20 cellular contexts compared by ENCODE assay signal in the genomic region with DNA sequence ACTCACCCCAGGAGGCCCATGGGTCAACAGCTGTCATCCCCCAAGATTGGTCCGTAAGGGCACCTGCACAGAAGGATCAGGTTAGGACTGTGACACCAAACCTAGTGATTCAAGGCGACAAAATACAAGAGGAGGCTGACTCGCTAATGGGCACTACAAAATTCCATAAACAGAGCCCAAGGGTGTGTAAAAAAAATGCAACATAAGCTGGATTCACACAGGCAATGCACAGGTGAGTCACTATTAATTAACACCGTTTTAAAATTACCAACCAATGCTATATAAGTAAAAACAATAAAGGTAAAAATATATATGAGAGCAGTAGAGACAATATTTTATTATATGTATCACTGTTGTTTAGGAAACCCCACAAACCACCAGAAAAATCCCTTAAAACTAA. TPM values are rescaled to one million over a fixed set of nuclear protein-coding genes. Genes with fewer than 3 reads are reported as not detected.
DNase-seq lines count a peak whose midpoint lies in the region; ATAC-seq and TF ChIP-seq lines count a peak whose summit lies in the region.
"Had no signal": no experiment of that assay in that cellular context is flagged by ENCODE, and none has a peak within 500 bp of the region (broad histone marks: within the 10 kb centered on the region; RNA-seq: fewer than 3 reads in every experiment).

No MANE protein-coding gene starts in this region.

- DNase-seq in activated naive CD8-positive, alpha-beta T cell treated with anti-CD3 and anti-CD28 coated beads, Interleukin-2, amount 50 U/mL, for 24 hours, result no peak
- no peak for DNase-seq in mesothelial cell of epicardium (ENCODE audit: low spot score in 2 of 2, unreplicated experiment in 2 of 2)
- DNase-seq in type B pancreatic cell (ENCODE audit: extremely low spot score, unreplicated experiment), result no peak
- no peak for DNase-seq in activated CD8-positive, alpha-beta memory T cell treated with anti-CD3 and anti-CD28 coated beads, Interleukin-2, amount 10 ng/mL, durations not matched to agents 7 days and 5 days
- no peak for DNase-seq in Karpas-422
- DNase-seq: activated CD4-positive, alpha-beta T cell treated with anti-CD3 and anti-CD28 coated beads for 4 hours; activated naive CD4-positive, alpha-beta T cell treated with anti-CD3 and anti-CD28 coated beads, Interleukin-2, amount 50 U/mL, for 16 hours; DMS79; heart right ventricle; NCI-H1105 treated with DMSO at 0.1 percent for 48 hours; NCI-H345; spleen; transverse colon had no signal

- peaks cover 52% of the 10 kb centered on the region for H3K9me3 ChIP-seq in Karpas-422 (ENCODE audit: low read length)

- no peak overlapping the region for H3K4me3 ChIP-seq in Karpas-422 (ENCODE audit: low read length)

- CTCF ChIA-PET in activated CD8-positive, alpha-beta memory T cell treated with anti-CD3 and anti-CD28 coated beads, Interleukin-2, amount 10 ng/mL, durations not matched to agents 7 days and 5 days (lab: Charles Lee), result interaction anchor here (1.0 kb wide), 1 partner anchor 31 kb away, joined by 3 read pairs; no protein-coding TSS in a partner anchor

- no peak overlapping the region for H3K27ac ChIP-seq in Karpas-422 (ENCODE audit: low read length)
- H3K27ac ChIP-seq: esophagus muscularis mucosa, neutrophil, spleen, transverse colon had no signal

- no peak overlapping the region for H3K4me2 ChIP-seq in Karpas-422 (ENCODE audit: low read depth, low read length, poor library complexity, severe bottlenecking)

- H3K9me2 ChIP-seq in Karpas-422 (replicated peaks; ENCODE audit: insufficient read depth, low read length), result no peaks in the 10 kb centered on the region

- H3K9ac ChIP-seq in Karpas-422 (ENCODE audit: low read length), result no peak overlapping the region

- peak overlapping the region; percentile 88 for H3K4me3 Mint-ChIP-seq in activated naive CD8-positive, alpha-beta T cell
- H3K4me3 Mint-ChIP-seq in activated naive CD8-positive, alpha-beta T cell treated with anti-CD3 and anti-CD28 coated beads, Interleukin-2, amount 50 U/mL, for 24 hours, result no peak overlapping the region
- peak overlapping the region; percentile 87 for H3K4me3 Mint-ChIP-seq in activated T-helper 17 cell treated with anti-CD3 and anti-CD28 coated beads, Interleukin-2, amount 50 U/mL, for 72 hours
- H3K4me3 Mint-ChIP-seq in mesothelial cell of epicardium (peak overlapping the region; percentile 81), type B pancreatic cell (peak overlapping the region; percentile 92)
- no peak overlapping the region for H3K4me3 Mint-ChIP-seq in activated CD8-positive, alpha-beta memory T cell treated with anti-CD3 and anti-CD28 coated beads, Interleukin-2, amount 10 ng/mL, durations not matched to agents 7 days and 5 days
- H3K4me3 Mint-ChIP-seq in stimulated activated memory B cell treated with anti-CD40 and anti-IgM and Interleukin-4, amounts not matched to agents 10 μg/mL and 1 μg/mL and 100 μg/mL, for 72 hours, result no peak overlapping the region

- no peaks in the 10 kb centered on the region for H3K27me3 ChIP-seq in Karpas-422 (ENCODE audit: low read length)
- H3K27me3 ChIP-seq: esophagus muscularis mucosa, heart right ventricle, neutrophil, spleen, transverse colon had no signal

- no peak overlapping the region for H3K27ac Mint-ChIP-seq in activated naive CD8-positive, alpha-beta T cell
- no peak overlapping the region for H3K27ac Mint-ChIP-seq in activated naive CD8-positive, alpha-beta T cell treated with anti-CD3 and anti-CD28 coated beads, Interleukin-2, amount 50 U/mL, for 24 hours
- no peak overlapping the region for H3K27ac Mint-ChIP-seq in activated T-helper 17 cell treated with anti-CD3 and anti-CD28 coated beads, Interleukin-2, amount 50 U/mL, for 72 hours
- H3K27ac Mint-ChIP-seq in mesothelial cell of epicardium (no peak overlapping the region), type B pancreatic cell (no peak overlapping the region)
- H3K27ac Mint-ChIP-seq in activated CD8-positive, alpha-beta memory T cell treated with anti-CD3 and anti-CD28 coated beads, Interleukin-2, amount 10 ng/mL, durations not matched to agents 7 days and 5 days, result no peak overlapping the region
- H3K27ac Mint-ChIP-seq in stimulated activated memory B cell treated with anti-CD40 and anti-IgM and Interleukin-4, amounts not matched to agents 10 μg/mL and 1 μg/mL and 100 μg/mL, for 72 hours, result no peak overlapping the region

- H2AFZ ChIP-seq in Karpas-422 (ENCODE audit: low read length), result no peak overlapping the region

- H3K27me3 Mint-ChIP-seq in activated naive CD8-positive, alpha-beta T cell, result no peaks in the 10 kb centered on the region
- no peaks in the 10 kb centered on the region for H3K27me3 Mint-ChIP-seq in activated naive CD8-positive, alpha-beta T cell treated with anti-CD3 and anti-CD28 coated beads, Interleukin-2, amount 50 U/mL, for 24 hours
- no peaks in the 10 kb centered on the region for H3K27me3 Mint-ChIP-seq in activated T-helper 17 cell treated with anti-CD3 and anti-CD28 coated beads, Interleukin-2, amount 50 U/mL, for 72 hours
- H3K27me3 Mint-ChIP-seq in mesothelial cell of epicardium (ENCODE audit: low read depth) (no peaks in the 10 kb centered on the region), type B pancreatic cell (no peaks in the 10 kb centered on the region)
- H3K27me3 Mint-ChIP-seq in activated CD8-positive, alpha-beta memory T cell treated with anti-CD3 and anti-CD28 coated beads, Interleukin-2, amount 10 ng/mL, durations not matched to agents 7 days and 5 days, result no peaks in the 10 kb centered on the region
- no peaks in the 10 kb centered on the region for H3K27me3 Mint-ChIP-seq in stimulated activated memory B cell treated with anti-CD40 and anti-IgM and Interleukin-4, amounts not matched to agents 10 μg/mL and 1 μg/mL and 100 μg/mL, for 72 hours

- TF ChIP-seq CTCF in mesothelial cell of epicardium (IDR thresholded peaks at IDR 0.05; ENCODE audit: unreplicated experiment) (no peak), type B pancreatic cell (conservative IDR thresholded peaks at IDR 0.05) (no peak)

- H4K20me1 ChIP-seq in Karpas-422 (ENCODE audit: insufficient read depth, low read depth, low read length), result no peaks in the 10 kb centered on the region

- peaks cover 16% of the 10 kb centered on the region for H3K9me3 Mint-ChIP-seq in activated naive CD8-positive, alpha-beta T cell (ENCODE audit: low read depth)
- H3K9me3 Mint-ChIP-seq in activated naive CD8-positive, alpha-beta T cell treated with anti-CD3 and anti-CD28 coated beads, Interleukin-2, amount 50 U/mL, for 24 hours, result peaks cover 65% of the 10 kb centered on the region
- H3K9me3 Mint-ChIP-seq in activated T-helper 17 cell treated with anti-CD3 and anti-CD28 coated beads, Interleukin-2, amount 50 U/mL, for 72 hours, result peaks cover 13% of the 10 kb centered on the region
- H3K9me3 Mint-ChIP-seq in mesothelial cell of epicardium (peaks cover 64% of the 10 kb centered on the region), type B pancreatic cell (peaks cover 22% of the 10 kb centered on the region)
- H3K9me3 Mint-ChIP-seq in activated CD8-positive, alpha-beta memory T cell treated with anti-CD3 and anti-CD28 coated beads, Interleukin-2, amount 10 ng/mL, durations not matched to agents 7 days and 5 days (ENCODE audit: low read depth), result peaks cover 36% of the 10 kb centered on the region
- peaks cover 31% of the 10 kb centered on the region for H3K9me3 Mint-ChIP-seq in stimulated activated memory B cell treated with anti-CD40 and anti-IgM and Interleukin-4, amounts not matched to agents 10 μg/mL and 1 μg/mL and 100 μg/mL, for 72 hours

- peaks cover 61% of the 10 kb centered on the region for H3K36me3 Mint-ChIP-seq in activated naive CD8-positive, alpha-beta T cell
- H3K36me3 Mint-ChIP-seq in activated naive CD8-positive, alpha-beta T cell treated with anti-CD3 and anti-CD28 coated beads, Interleukin-2, amount 50 U/mL, for 24 hours (ENCODE audit: low read depth), result peaks cover 92% of the 10 kb centered on the region
- peaks cover 85% of the 10 kb centered on the region for H3K36me3 Mint-ChIP-seq in activated T-helper 17 cell treated with anti-CD3 and anti-CD28 coated beads, Interleukin-2, amount 50 U/mL, for 72 hours (ENCODE audit: low read depth)
- peaks cover 90% of the 10 kb centered on the region for H3K36me3 Mint-ChIP-seq in mesothelial cell of epicardium
- peaks cover 80% of the 10 kb centered on the region for H3K36me3 Mint-ChIP-seq in type B pancreatic cell
- H3K36me3 Mint-ChIP-seq in activated CD8-positive, alpha-beta memory T cell treated with anti-CD3 and anti-CD28 coated beads, Interleukin-2, amount 10 ng/mL, durations not matched to agents 7 days and 5 days, result peaks cover 83% of the 10 kb centered on the region
- peaks cover 91% of the 10 kb centered on the region for H3K36me3 Mint-ChIP-seq in stimulated activated memory B cell treated with anti-CD40 and anti-IgM and Interleukin-4, amounts not matched to agents 10 μg/mL and 1 μg/mL and 100 μg/mL, for 72 hours

- no peak for ATAC-seq in activated naive CD8-positive, alpha-beta T cell treated with anti-CD3 and anti-CD28 coated beads, Interleukin-2, amount 50 U/mL, for 24 hours
- no peak for ATAC-seq in activated T-helper 17 cell treated with anti-CD3 and anti-CD28 coated beads, Interleukin-2, amount 50 U/mL, for 72 hours (replicated peaks)
- no peak for ATAC-seq in activated CD8-positive, alpha-beta memory T cell treated with anti-CD3 and anti-CD28 coated beads, Interleukin-2, amount 10 ng/mL, durations not matched to agents 7 days and 5 days
- no peak for ATAC-seq in stimulated activated memory B cell treated with anti-CD40 and anti-IgM and Interleukin-4, amounts not matched to agents 10 μg/mL and 1 μg/mL and 100 μg/mL, for 72 hours
- ATAC-seq: heart right ventricle, left lobe of liver, SK-N-SH treated with all-trans-retinoic acid at 6 μM for 48 hours had no signal

- peaks cover 10% of the 10 kb centered on the region for H3K79me2 ChIP-seq in Karpas-422 (ENCODE audit: low read length)

- H3K36me3 ChIP-seq in Karpas-422 (ENCODE audit: insufficient read depth, low read length), result peaks cover 18% of the 10 kb centered on the region

- H3K4me1 Mint-ChIP-seq in activated naive CD8-positive, alpha-beta T cell (ENCODE audit: low read depth), result peaks cover 31% of the 10 kb centered on the region
- H3K4me1 Mint-ChIP-seq in activated naive CD8-positive, alpha-beta T cell treated with anti-CD3 and anti-CD28 coated beads, Interleukin-2, amount 50 U/mL, for 24 hours, result peaks cover 36% of the 10 kb centered on the region
- peaks cover 17% of the 10 kb centered on the region for H3K4me1 Mint-ChIP-seq in activated T-helper 17 cell treated with anti-CD3 and anti-CD28 coated beads, Interleukin-2, amount 50 U/mL, for 72 hours
- H3K4me1 Mint-ChIP-seq in mesothelial cell of epicardium, result peaks cover 16% of the 10 kb centered on the region
- peaks cover 5% of the 10 kb centered on the region for H3K4me1 Mint-ChIP-seq in type B pancreatic cell (ENCODE audit: unreplicated experiment)
- peaks cover 28% of the 10 kb centered on the region for H3K4me1 Mint-ChIP-seq in activated CD8-positive, alpha-beta memory T cell treated with anti-CD3 and anti-CD28 coated beads, Interleukin-2, amount 10 ng/mL, durations not matched to agents 7 days and 5 days
- peaks cover 39% of the 10 kb centered on the region for H3K4me1 Mint-ChIP-seq in stimulated activated memory B cell treated with anti-CD40 and anti-IgM and Interleukin-4, amounts not matched to agents 10 μg/mL and 1 μg/mL and 100 μg/mL, for 72 hours

- H3K4me1 ChIP-seq in Karpas-422 (ENCODE audit: low read length), result no peaks in the 10 kb centered on the region; the same call in 1 of the 2 replicates

RNA-seq across cellular contexts. Expression of a gene that starts 1.9 kb away (rescaled TPM):
- 1 to 10 TPM; 4.4 to 5.1 TPM for total RNA-seq in activated T-helper 17 cell treated with anti-CD3 and anti-CD28 coated beads, Interleukin-2, amount 50 U/mL, for 72 hours
- 41.8 to 46.2 TPM (median 45.4 TPM) in 3 replicates for total RNA-seq in mesothelial cell of epicardium
- total RNA-seq in type B pancreatic cell (ENCODE audit: low replicate concordance), result 28.1 and 39.1 TPM in 2 replicates
- total RNA-seq in activated CD8-positive, alpha-beta memory T cell treated with anti-CD3 and anti-CD28 coated beads, Interleukin-2, amount 10 ng/mL, durations not matched to agents 7 days and 5 days, result 10 to 100 TPM; 11.6 to 12.8 TPM
- 7.8 and 10.8 TPM in 2 replicates for total RNA-seq in Karpas-422 (2014; rRNA removed; shearing (Covaris generic); ENCODE audit: low replicate concordance)

RNA-seq across cellular contexts. Expression of a gene that starts 26.3 kb away (rescaled TPM):
- under 1 TPM in 1 of 2 donors, not detected in 1; 0.29 TPM for total RNA-seq in activated T-helper 17 cell treated with anti-CD3 and anti-CD28 coated beads, Interleukin-2, amount 50 U/mL, for 72 hours
- total RNA-seq in mesothelial cell of epicardium, result 2.7 to 4.1 TPM (median 3.3 TPM) in 3 replicates
- total RNA-seq in type B pancreatic cell (ENCODE audit: low replicate concordance), result 1.0 and 2.5 TPM in 2 replicates
- total RNA-seq in activated CD8-positive, alpha-beta memory T cell treated with anti-CD3 and anti-CD28 coated beads, Interleukin-2, amount 10 ng/mL, durations not matched to agents 7 days and 5 days, result under 1 TPM; 0.33 to 0.88 TPM
- 0.56 and 1.4 TPM in 2 replicates for total RNA-seq in Karpas-422 (2014; rRNA removed; shearing (Covaris generic); ENCODE audit: low replicate concordance)
- total RNA-seq: transverse colon had no signal

RNA-seq across cellular contexts. Expression of a gene that starts 33.1 kb away (rescaled TPM):
- total RNA-seq in activated T-helper 17 cell treated with anti-CD3 and anti-CD28 coated beads, Interleukin-2, amount 50 U/mL, for 72 hours, result not detected
- total RNA-seq in mesothelial cell of epicardium, result 1.7 to 3.5 TPM (median 2.9 TPM) in 3 replicates
- 0.95 and 1.9 TPM in 2 replicates for total RNA-seq in type B pancreatic cell (ENCODE audit: low replicate concordance)
- total RNA-seq in activated CD8-positive, alpha-beta memory T cell treated with anti-CD3 and anti-CD28 coated beads, Interleukin-2, amount 10 ng/mL, durations not matched to agents 7 days and 5 days, result not detected
- total RNA-seq in Karpas-422 (2014; rRNA removed; shearing (Covaris generic); ENCODE audit: low replicate concordance), result not detected in 2 replicates
- total RNA-seq: esophagus muscularis mucosa, left lobe of liver, spleen, transverse colon had no signal

RNA-seq across cellular contexts. Expression of a gene that starts 53.2 kb away (rescaled TPM):
- 1 to 10 TPM; 4.3 to 7.8 TPM for total RNA-seq in activated T-helper 17 cell treated with anti-CD3 and anti-CD28 coated beads, Interleukin-2, amount 50 U/mL, for 72 hours
- 13.2 to 14.5 TPM (median 14.2 TPM) in 3 replicates for total RNA-seq in mesothelial cell of epicardium
- 10.2 and 10.4 TPM in 2 replicates for total RNA-seq in type B pancreatic cell (ENCODE audit: low replicate concordance)
- 1 to 10 TPM; 7.6 to 9.3 TPM for total RNA-seq in activated CD8-positive, alpha-beta memory T cell treated with anti-CD3 and anti-CD28 coated beads, Interleukin-2, amount 10 ng/mL, durations not matched to agents 7 days and 5 days
- total RNA-seq in Karpas-422 (2014; rRNA removed; shearing (Covaris generic); ENCODE audit: low replicate concordance), result 0.75 and 3.8 TPM in 2 replicates

RNA-seq across cellular contexts. Expression of a gene that starts 58.4 kb away (rescaled TPM):
- under 1 TPM in 1 of 2 donors, not detected in 1; 0.34 TPM for total RNA-seq in activated T-helper 17 cell treated with anti-CD3 and anti-CD28 coated beads, Interleukin-2, amount 50 U/mL, for 72 hours
- total RNA-seq in mesothelial cell of epicardium (11.6 to 12.5 TPM (median 12.3 TPM) in 3 replicates), type B pancreatic cell (ENCODE audit: low replicate concordance) (12.0 and 13.1 TPM in 2 replicates)
- under 1 TPM; 0.49 to 0.76 TPM for total RNA-seq in activated CD8-positive, alpha-beta memory T cell treated with anti-CD3 and anti-CD28 coated beads, Interleukin-2, amount 10 ng/mL, durations not matched to agents 7 days and 5 days
- total RNA-seq in Karpas-422 (2014; rRNA removed; shearing (Covaris generic); ENCODE audit: low replicate concordance), result not detected in 2 replicates

Comparison
In these comparisons a context has a peak if more than half of its experiments do, and no peak if none do; other contexts are left out.
1. H3K4me3 Mint-ChIP-seq: peak in activated naive CD8-positive, alpha-beta T cell (single experiment), activated T-helper 17 cell treated with anti-CD3 and anti-CD28 coated beads, Interleukin-2, amount 50 U/mL, for 72 hours (single experiment), mesothelial cell of epicardium (single experiment) and type B pancreatic cell (single experiment); none in activated naive CD8-positive, alpha-beta T cell treated with anti-CD3 and anti-CD28 coated beads, Interleukin-2, amount 50 U/mL, for 24 hours (single experiment), activated CD8-positive, alpha-beta memory T cell treated with anti-CD3 and anti-CD28 coated beads, Interleukin-2, amount 10 ng/mL, durations not matched to agents 7 days and 5 days (single experiment) and stimulated activated memory B cell treated with anti-CD40 and anti-IgM and Interleukin-4, amounts not matched to agents 10 μg/mL and 1 μg/mL and 100 μg/mL, for 72 hours (single experiment).